Comparison of ENCODE assay signal across 1 cellular context in genomic region chr4:987689-988513, GRCh38.
TF ChIP-seq lines count a peak whose summit lies in the region.

No MANE protein-coding gene starts in this region.

TF ChIP-seq in K562, 482 proteins besides CTCF, POLR2A, EP300 and RAD21:
- TF ChIP-seq CEBPB (tag; IDR thresholded peaks at IDR 0.05) (no peak), PCBP1 (IDR thresholded peaks at IDR 0.05; ENCODE audit: low read depth, low read length, poor library complexity, severe bottlenecking) (peak; percentile 4), RBM34 (IDR thresholded peaks at IDR 0.05; ENCODE audit: borderline replicate concordance, insufficient read depth, low read length) (no peak), ZNF785 (CRISPR knock-in tag; IDR thresholded peaks at IDR 0.05) (no peak), POLR2G (IDR thresholded peaks at IDR 0.05; ENCODE audit: low read depth, low read length) (peak; percentile 10; the same call in 1 of the 2 replicates), ZNF407 (IDR thresholded peaks at IDR 0.05; ENCODE audit: low read depth) (no peak), U2AF1 (optimal IDR thresholded peaks at IDR 0.05; ENCODE audit: low read depth, low read length) (no peak), ATF3 (IDR thresholded peaks at IDR 0.05) (no peak), ATF3 (CRISPR knock-in tag; conservative IDR thresholded peaks at IDR 0.05) (no peak), FOXK2 (conservative IDR thresholded peaks at IDR 0.05 in 1 of 2, IDR thresholded peaks at IDR 0.05 in 1 of 2; ENCODE audit: low read depth in 2 of 2) (no peak)
- TF ChIP-seq, protein P1, sequence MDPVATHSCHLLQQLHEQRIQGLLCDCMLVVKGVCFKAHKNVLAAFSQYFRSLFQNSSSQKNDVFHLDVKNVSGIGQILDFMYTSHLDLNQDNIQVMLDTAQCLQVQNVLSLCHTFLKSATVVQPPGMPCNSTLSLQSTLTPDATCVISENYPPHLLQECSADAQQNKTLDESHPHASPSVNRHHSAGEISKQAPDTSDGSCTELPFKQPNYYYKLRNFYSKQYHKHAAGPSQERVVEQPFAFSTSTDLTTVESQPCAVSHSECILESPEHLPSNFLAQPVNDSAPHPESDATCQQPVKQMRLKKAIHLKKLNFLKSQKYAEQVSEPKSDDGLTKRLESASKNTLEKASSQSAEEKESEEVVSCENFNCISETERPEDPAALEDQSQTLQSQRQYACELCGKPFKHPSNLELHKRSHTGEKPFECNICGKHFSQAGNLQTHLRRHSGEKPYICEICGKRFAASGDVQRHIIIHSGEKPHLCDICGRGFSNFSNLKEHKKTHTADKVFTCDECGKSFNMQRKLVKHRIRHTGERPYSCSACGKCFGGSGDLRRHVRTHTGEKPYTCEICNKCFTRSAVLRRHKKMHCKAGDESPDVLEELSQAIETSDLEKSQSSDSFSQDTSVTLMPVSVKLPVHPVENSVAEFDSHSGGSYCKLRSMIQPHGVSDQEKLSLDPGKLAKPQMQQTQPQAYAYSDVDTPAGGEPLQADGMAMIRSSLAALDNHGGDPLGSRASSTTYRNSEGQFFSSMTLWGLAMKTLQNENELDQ (CRISPR knock-in tag; IDR thresholded peaks at IDR 0.05; ENCODE audit: borderline replicate concordance), result no peak
- TF ChIP-seq, protein P2, sequence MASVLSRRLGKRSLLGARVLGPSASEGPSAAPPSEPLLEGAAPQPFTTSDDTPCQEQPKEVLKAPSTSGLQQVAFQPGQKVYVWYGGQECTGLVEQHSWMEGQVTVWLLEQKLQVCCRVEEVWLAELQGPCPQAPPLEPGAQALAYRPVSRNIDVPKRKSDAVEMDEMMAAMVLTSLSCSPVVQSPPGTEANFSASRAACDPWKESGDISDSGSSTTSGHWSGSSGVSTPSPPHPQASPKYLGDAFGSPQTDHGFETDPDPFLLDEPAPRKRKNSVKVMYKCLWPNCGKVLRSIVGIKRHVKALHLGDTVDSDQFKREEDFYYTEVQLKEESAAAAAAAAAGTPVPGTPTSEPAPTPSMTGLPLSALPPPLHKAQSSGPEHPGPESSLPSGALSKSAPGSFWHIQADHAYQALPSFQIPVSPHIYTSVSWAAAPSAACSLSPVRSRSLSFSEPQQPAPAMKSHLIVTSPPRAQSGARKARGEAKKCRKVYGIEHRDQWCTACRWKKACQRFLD (CRISPR knock-in tag; IDR thresholded peaks at IDR 0.05), result no peak
